ENCODE assay signal across 1 cellular context in genomic region chr17:76383645-76384221, GRCh38.
TF ChIP-seq lines count a peak whose summit lies in the region.

No MANE protein-coding gene starts in this region.

TF ChIP-seq in HepG2, 621 proteins besides CTCF, POLR2A, EP300 and RAD21 (continued from another document and continues in another):
- TF ChIP-seq REST (IDR thresholded peaks at IDR 0.05; ENCODE audit: borderline replicate concordance in 1 of 2, low read depth in 1 of 2, low read length in 2 of 2) (0 out of 4 replicates have a peak, but pooled peaks of 1 of the 2 experiments have one; percentile 1), RXRB (CRISPR knock-in tag; IDR thresholded peaks at IDR 0.05; ENCODE audit: borderline replicate concordance) (no peak), KLF16 (CRISPR knock-in tag; IDR thresholded peaks at IDR 0.05) (peak in 1 of 2 experiments; percentile 12; a peak in 1 of 4 replicates), ZBTB7B (CRISPR knock-in tag; IDR thresholded peaks at IDR 0.05) (peak; percentile 58), ZBTB37 (CRISPR knock-in tag; IDR thresholded peaks at IDR 0.05) (no peak), ZUFSP (CRISPR knock-in tag; IDR thresholded peaks at IDR 0.05; ENCODE audit: borderline replicate concordance) (no peak), THYN1 (CRISPR knock-in tag; IDR thresholded peaks at IDR 0.05; ENCODE audit: borderline replicate concordance, low read depth) (no peak), ZNF142 (CRISPR knock-in tag; IDR thresholded peaks at IDR 0.05) (peak; percentile 1; the same call in 1 of the 2 replicates), ZNF576 (CRISPR knock-in tag; IDR thresholded peaks at IDR 0.05) (no peak), ZNF512 (CRISPR knock-in tag; IDR thresholded peaks at IDR 0.05) (no peak), RBM22 (optimal IDR thresholded peaks at IDR 0.05; ENCODE audit: low read length) (peak; percentile 95), ZNF441 (CRISPR knock-in tag; IDR thresholded peaks at IDR 0.05; ENCODE audit: borderline replicate concordance) (no peak), ZNF550 (CRISPR knock-in tag; IDR thresholded peaks at IDR 0.05; ENCODE audit: borderline replicate concordance) (peak; percentile 41; the same call in 1 of the 2 replicates), ZNF589 (CRISPR knock-in tag; conservative IDR thresholded peaks at IDR 0.05) (0 out of 2 replicates have a peak, but pooled peaks have one; percentile 63), ZNF841 (CRISPR knock-in tag; IDR thresholded peaks at IDR 0.05; ENCODE audit: borderline replicate concordance) (no peak), ZSCAN25 (CRISPR knock-in tag; IDR thresholded peaks at IDR 0.05) (no peak), ZNF260 (CRISPR knock-in tag; IDR thresholded peaks at IDR 0.05; ENCODE audit: borderline replicate concordance, low read depth) (no peak), FOXP1 (IDR thresholded peaks at IDR 0.05) (no peak), FOXP1 (CRISPR knock-in tag; IDR thresholded peaks at IDR 0.05) (no peak), CENPBD1 (CRISPR knock-in tag; IDR thresholded peaks at IDR 0.05; ENCODE audit: borderline replicate concordance, low read depth) (peak; percentile 62; the same call in 1 of the 2 replicates), ZNF816 (CRISPR knock-in tag; IDR thresholded peaks at IDR 0.05; ENCODE audit: borderline replicate concordance) (0 out of 2 replicates have a peak, but pooled peaks have one; percentile 69), FOXO1 (CRISPR knock-in tag; IDR thresholded peaks at IDR 0.05) (peak; percentile 37; the same call in 1 of the 2 replicates), ZNF781 (CRISPR knock-in tag; IDR thresholded peaks at IDR 0.05; ENCODE audit: borderline replicate concordance, not compliant biosample characterization) (no peak), ZNF451 (CRISPR knock-in tag; IDR thresholded peaks at IDR 0.05) (no peak), HINFP (CRISPR knock-in tag; IDR thresholded peaks at IDR 0.05; ENCODE audit: low read depth) (no peak), SAFB2 (CRISPR knock-in tag; IDR thresholded peaks at IDR 0.05; ENCODE audit: borderline replicate concordance, low read depth) (no peak), ATF3 (CRISPR knock-in tag; IDR thresholded peaks at IDR 0.05) (peak; percentile 24), ZNF687 (CRISPR knock-in tag; IDR thresholded peaks at IDR 0.05) (peak; percentile 7; the same call in 1 of the 2 replicates)
